1 cellular context compared by ENCODE assay signal in genomic region chr20:3135507-3136070, GRCh38.
TF ChIP-seq lines count a peak whose summit lies in the region.

No MANE protein-coding gene starts in this region.

TF ChIP-seq in HepG2, 621 proteins besides CTCF, POLR2A, EP300 and RAD21:
- no peak for TF ChIP-seq ZFP1 (CRISPR knock-in tag; IDR thresholded peaks at IDR 0.05)
- TF ChIP-seq RBM22 (optimal IDR thresholded peaks at IDR 0.05; ENCODE audit: low read length), result peak; percentile 0
- TF ChIP-seq ZNF230 (CRISPR knock-in tag; IDR thresholded peaks at IDR 0.05), result no peak
TF ChIP-seq in HepG2: peak in this region for 1.
